ENCODE assay signal across 9 cellular contexts in the genomic region with DNA sequence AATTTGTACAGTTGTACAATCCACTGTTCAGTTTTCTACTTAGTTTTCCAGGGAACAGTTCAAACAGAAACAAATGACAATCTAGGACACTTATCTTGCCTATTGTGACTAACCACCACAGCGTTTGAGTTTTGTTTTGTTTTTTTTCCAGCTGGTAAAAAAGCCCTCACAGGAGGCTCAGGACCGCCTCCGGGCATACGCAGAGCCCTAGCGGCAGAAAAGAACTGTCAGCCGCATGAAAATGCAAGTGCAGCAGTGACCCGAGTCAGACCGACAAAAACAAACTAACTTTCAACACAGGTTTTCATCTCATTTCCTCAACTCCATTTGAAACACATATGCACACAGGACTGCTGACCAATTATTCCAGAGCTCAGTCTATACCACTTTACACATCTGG.
DNase-seq lines count a peak whose midpoint lies in the region; ATAC-seq and TF ChIP-seq lines count a peak whose summit lies in the region.
"Had no signal": no experiment of that assay in that cellular context is flagged by ENCODE, and none has a peak within 500 bp of the region (broad histone marks: within the 10 kb centered on the region; RNA-seq: fewer than 3 reads in every experiment).

No MANE protein-coding gene starts in this region.

- ATAC-seq in HG02840 (IDR thresholded peaks at IDR 0.05; ENCODE audit: low FRiP score, unreplicated experiment), result no peak

- H3K4me1 Mint-ChIP-seq in progenitor cell of endocrine pancreas (ENCODE audit: low read depth), result peaks cover 14% of the 10 kb centered on the region

- H3K4me3 Mint-ChIP-seq in progenitor cell of endocrine pancreas (ENCODE audit: low read depth), result no peak overlapping the region

- H3K27ac Mint-ChIP-seq in progenitor cell of endocrine pancreas, result no peak overlapping the region

- peaks cover 8% of the 10 kb centered on the region for H3K27me3 Mint-ChIP-seq in progenitor cell of endocrine pancreas

- no peaks in the 10 kb centered on the region for H3K36me3 Mint-ChIP-seq in progenitor cell of endocrine pancreas (ENCODE audit: insufficient read depth)

- TF ChIP-seq CTCF in epithelial cell of esophagus (IDR thresholded peaks at IDR 0.05; ENCODE audit: insufficient read depth, low read depth, low read length, missing control alignments) (peak; percentile 29), progenitor cell of endocrine pancreas (IDR thresholded peaks at IDR 0.05; ENCODE audit: unreplicated experiment) (peak; percentile 26)

- DNase-seq in H4 (ENCODE audit: low spot score), result peak; percentile 50
- DNase-seq in NCI-H345 treated with DMSO at 0.1 percent for 48 hours (lab: John Stamatoyannopoulos, UW; ENCODE audit: unreplicated experiment), result peak; percentile 85
- peak; percentile 29 for DNase-seq in epithelial cell of esophagus (ENCODE audit: low read depth)
- no peak for DNase-seq in progenitor cell of endocrine pancreas (ENCODE audit: low spot score, unreplicated experiment)
- DNase-seq in hippocampal formation (lab: John Stamatoyannopoulos, UW), result no peak
- DNase-seq in midbrain (lab: John Stamatoyannopoulos, UW), result no peak
- DNase-seq in stimulated activated CD4-positive, alpha-beta T cell treated with anti-CD3 and anti-CD28 coated beads, Interleukin-2, amount 100 ng/mL, for 24 hours, result no peak
- DNase-seq: T-helper 2 cell had no signal

- no peaks in the 10 kb centered on the region for H3K9me3 Mint-ChIP-seq in progenitor cell of endocrine pancreas (ENCODE audit: low read depth)

- no peak overlapping the region for H3K4me3 ChIP-seq in epithelial cell of esophagus (ENCODE audit: low read length)

Comparison
In these comparisons a context has a peak if more than half of its experiments do, and no peak if none do; other contexts are left out.
1. DNase-seq: peak in H4 (single experiment), NCI-H345 treated with DMSO at 0.1 percent for 48 hours (single experiment) and epithelial cell of esophagus (single experiment); none in progenitor cell of endocrine pancreas (single experiment), hippocampal formation (0 of 2), midbrain (single experiment) and stimulated activated CD4-positive, alpha-beta T cell treated with anti-CD3 and anti-CD28 coated beads, Interleukin-2, amount 100 ng/mL, for 24 hours (0 of 2).